8 cellular contexts compared by ENCODE assay signal in genomic region chr2:85792783-85793441, GRCh38. TPM values are rescaled to one million over a fixed set of nuclear protein-coding genes. Genes with fewer than 3 reads are reported as not detected.
A peak's percentile ranks its signal among the peaks of the same experiment; 100 is the strongest.
DNase-seq lines count a peak whose midpoint lies in the region; ATAC-seq, FAIRE-seq and TF ChIP-seq lines count a peak whose summit lies in the region.

No MANE protein-coding gene starts in this region.

- ATAC-seq in HG02938 (IDR thresholded peaks at IDR 0.05; ENCODE audit: unreplicated experiment), result no peak

- no peak overlapping the region for H3K27ac ChIP-seq in small intestine (ENCODE audit: low read depth in 1 of 2, low read length in 1 of 2)

- H3K4me1 ChIP-seq in small intestine (ENCODE audit: control insufficient read depth in 2 of 2, insufficient read depth in 1 of 2, low read depth in 1 of 2, low read length in 1 of 2), result no peaks in the 10 kb centered on the region

- peak; percentile 70 for DNase-seq in HS-5 (ENCODE audit: low read depth)
- DNase-seq in astrocyte of the cerebellum (ENCODE audit: low read depth), result peak; percentile 49
- DNase-seq in hepatic stellate cell (ENCODE audit: low spot score), result peak; percentile 91
- DNase-seq in superior temporal gyrus (ENCODE audit: extremely low spot score), result peak; percentile 56
- DNase-seq in SHP77 treated with DMSO at 0.1 percent for 48 hours (lab: John Stamatoyannopoulos, UW), result no peak
- no peak for DNase-seq in activated CD4-positive, alpha-beta T cell treated with anti-CD3 and anti-CD28 coated beads, Interleukin-2, amount 50 U/mL, for 1 hour
- DNase-seq in small intestine, result no peak

- no peaks in the 10 kb centered on the region for H3K36me3 ChIP-seq in small intestine (ENCODE audit: control insufficient read depth in 2 of 2, insufficient read depth in 2 of 2, low read length in 2 of 2)

- 64 to 74% (median 70%) methylated on average over 8 of the region's 8 CpGs for WGBS in small intestine, 3 donors

- in situ Hi-C loops in astrocyte of the cerebellum (cut with HindIII; ENCODE audit: low sequenced_read_pairs), result no loop called here

- H3K27me3 ChIP-seq in small intestine (ENCODE audit: control insufficient read depth in 2 of 2, insufficient read depth in 2 of 2, low read length in 2 of 2), result no peaks in the 10 kb centered on the region

- FAIRE-seq in small intestine (lab: Jason Lieb, UNC), result no peak

- no peak for TF ChIP-seq CTCF in astrocyte of the cerebellum (IDR thresholded peaks at IDR 0.05; ENCODE audit: low read depth, low read length, missing control alignments)

- no peaks in the 10 kb centered on the region for H3K9me3 ChIP-seq in small intestine (ENCODE audit: control insufficient read depth, low read depth)

- H3K4me3 ChIP-seq in astrocyte of the cerebellum (ENCODE audit: low read depth, low read length), result no peak overlapping the region
- H3K4me3 ChIP-seq in small intestine (ENCODE audit: low read depth in 1 of 2, low read length in 2 of 2), result no peak overlapping the region

RNA-seq across cellular contexts. Expression of gene ATOH8, which starts 39.1 kb away (rescaled TPM):
- 10 to 100 TPM in 1 of 3 donors, 1 to 10 TPM in 2; 1.6 to 18.4 (median 3.2) TPM for polyA plus RNA-seq in small intestine

Comparison
In these comparisons a context has a peak if more than half of its experiments do, and no peak if none do; other contexts are left out.
1. DNase-seq: peak in HS-5 (single experiment), astrocyte of the cerebellum (single experiment), hepatic stellate cell (single experiment) and superior temporal gyrus (single experiment); none in SHP77 treated with DMSO at 0.1 percent for 48 hours (single experiment), activated CD4-positive, alpha-beta T cell treated with anti-CD3 and anti-CD28 coated beads, Interleukin-2, amount 50 U/mL, for 1 hour (single experiment) and small intestine (single experiment).